13 cellular contexts compared by ENCODE assay signal in genomic region chr14:100471451-100472093, GRCh38.
A peak's percentile ranks its signal among the peaks of the same experiment; 100 is the strongest.
DNase-seq lines count a peak whose midpoint lies in the region; ATAC-seq lines count a peak whose summit lies in the region.
"Had no signal": no experiment of that assay in that cellular context is flagged by ENCODE, and none has a peak within 500 bp of the region (broad histone marks: within the 10 kb centered on the region; RNA-seq: fewer than 3 reads in every experiment).

No MANE protein-coding gene starts in this region.

- DNase-seq in DMS53 (lab: John Stamatoyannopoulos, UW) (peak; percentile 94), NCI-H1105 (lab: John Stamatoyannopoulos, UW) (peak; percentile 84), NCI-H774 (lab: John Stamatoyannopoulos, UW) (peak; percentile 69), islet precursor cell (peak; percentile 89), mucosa of gallbladder (ENCODE audit: low spot score) (no peak), anterior cingulate cortex (lab: John Stamatoyannopoulos, UW) (no peak), midbrain (lab: John Stamatoyannopoulos, UW) (no peak)
- DNase-seq: activated CD4-positive, CD25-positive, alpha-beta regulatory T cell treated with anti-CD3 and anti-CD28 coated beads, Interleukin-2, amount 50 U/mL, for 72 hours; activated T-cell treated with anti-CD3 and anti-CD28 coated beads, Interleukin-2, amount 50 U/mL, for 1 hour; HCEC 1CT; mesendoderm; MM.1S had no signal

- ATAC-seq in HG02759 (IDR thresholded peaks at IDR 0.05; ENCODE audit: unreplicated experiment), result no peak

Comparison
In these comparisons a context has a peak if more than half of its experiments do, and no peak if none do; other contexts are left out.
1. DNase-seq: peak in DMS53 (single experiment), NCI-H1105 (single experiment), NCI-H774 (single experiment) and islet precursor cell (single experiment); none in mucosa of gallbladder (single experiment), anterior cingulate cortex (0 of 58) and midbrain (single experiment).